9 cellular contexts compared by ENCODE assay signal in genomic region chr10:30591249-30591670, GRCh38. TPM values are rescaled to one million over a fixed set of nuclear protein-coding genes. Genes with fewer than 3 reads are reported as not detected.
DNase-seq lines count a peak whose midpoint lies in the region; ATAC-seq, FAIRE-seq and TF ChIP-seq lines count a peak whose summit lies in the region.
"Had no signal": no experiment of that assay in that cellular context is flagged by ENCODE, and none has a peak within 500 bp of the region (broad histone marks: within the 10 kb centered on the region; RNA-seq: fewer than 3 reads in every experiment).

No MANE protein-coding gene starts in this region.

- H3K36me3 ChIP-seq in CD8-positive, alpha-beta memory T cell (ENCODE audit: insufficient read depth, low read length), result no peaks in the 10 kb centered on the region
- H3K36me3 ChIP-seq in OCI-LY7 (ENCODE audit: insufficient read depth, low read length) (no peaks in the 10 kb centered on the region), trophoblast cell (ENCODE audit: control insufficient read depth in 1 of 2, insufficient read depth in 2 of 2, low read length in 2 of 2) (no peaks in the 10 kb centered on the region)

- no peak overlapping the region for H3K23ac ChIP-seq in trophoblast cell (ENCODE audit: low read length)

- no peak for ATAC-seq in HG03097 (IDR thresholded peaks at IDR 0.05; ENCODE audit: low FRiP score, unreplicated experiment)
- ATAC-seq in GM18870 (IDR thresholded peaks at IDR 0.05; ENCODE audit: unreplicated experiment), result no peak

- H3K27me3 ChIP-seq in CD8-positive, alpha-beta memory T cell (ENCODE audit: insufficient read depth, low read length, poor library complexity, severe bottlenecking), result no peaks in the 10 kb centered on the region
- H3K27me3 ChIP-seq in trophoblast cell (ENCODE audit: insufficient read depth, low read length), result no peaks in the 10 kb centered on the region

- BruUV-seq in OCI-LY7 (replicated peaks; lab: Mats Ljungman, UMichigan), result no TSS peak

- H3K9me2 ChIP-seq in OCI-LY7 (ENCODE audit: insufficient read depth, low read length), result no peaks in the 10 kb centered on the region

- H3K4ac ChIP-seq in trophoblast cell (ENCODE audit: low read depth, low read length), result no peak overlapping the region

- no peak overlapping the region for H4K12ac ChIP-seq in trophoblast cell (ENCODE audit: low read depth, low read length)

- FAIRE-seq in H54 (lab: Jason Lieb, UNC), result peak; percentile 52

- H3K27ac Mint-ChIP-seq in CD8-positive, alpha-beta memory T cell, result peak overlapping the region in 1 of 8 donors; percentile 52

- TF ChIP-seq POLR2A in H54 (IDR thresholded peaks at IDR 0.05; ENCODE audit: low read depth, low read length), result no peak

- no peak overlapping the region for H3K4me3 ChIP-seq in CD8-positive, alpha-beta memory T cell (ENCODE audit: low read length)
- H3K4me3 ChIP-seq in OCI-LY7 (ENCODE audit: low read depth, low read length, poor library complexity, severe bottlenecking), result no peak overlapping the region
- no peak overlapping the region for H3K4me3 ChIP-seq in trophoblast cell (ENCODE audit: low read depth, low read length)
- H3K4me3 ChIP-seq: SK-N-MC had no signal

- H2BK5ac ChIP-seq in trophoblast cell (ENCODE audit: low read depth, low read length, poor library complexity), result no peak overlapping the region

- H4K8ac ChIP-seq in trophoblast cell (ENCODE audit: low read depth, low read length), result no peak overlapping the region

- H3K36me3 Mint-ChIP-seq in CD8-positive, alpha-beta memory T cell, result no peaks in the 10 kb centered on the region

- no peaks in the 10 kb centered on the region for H3K79me1 ChIP-seq in trophoblast cell (ENCODE audit: low read length)

- H3K4me2 ChIP-seq in OCI-LY7 (ENCODE audit: low read length) (peak overlapping the region; percentile 22; the same call in 1 of the 2 replicates), trophoblast cell (ENCODE audit: low read length) (no peak overlapping the region)

- H3K27ac ChIP-seq in CD8-positive, alpha-beta memory T cell (ENCODE audit: low read depth, low read length), result no peak overlapping the region
- H3K27ac ChIP-seq in OCI-LY7 (ENCODE audit: low read depth, low read length, poor library complexity, severe bottlenecking) (no peak overlapping the region), trophoblast cell (ENCODE audit: low read depth, low read length) (no peak overlapping the region)
- H3K27ac ChIP-seq: SK-N-MC had no signal

- H3K9ac ChIP-seq in trophoblast cell (ENCODE audit: low read length), result no peak overlapping the region

- H2AK5ac ChIP-seq in trophoblast cell (ENCODE audit: low read length), result no peak overlapping the region

- no peak overlapping the region for H2BK120ac ChIP-seq in trophoblast cell (ENCODE audit: insufficient read depth, low read length, poor library complexity)

- peak; percentile 97 for TF ChIP-seq CTCF in OCI-LY7 (conservative IDR thresholded peaks at IDR 0.05; ENCODE audit: low read length)

- no peak overlapping the region for H2BK12ac ChIP-seq in trophoblast cell (ENCODE audit: low read length)

- no peak overlapping the region for H3K4me3 Mint-ChIP-seq in CD8-positive, alpha-beta memory T cell

- no peaks in the 10 kb centered on the region for H3K9me3 Mint-ChIP-seq in CD8-positive, alpha-beta memory T cell

- H3K14ac ChIP-seq in trophoblast cell (ENCODE audit: low read length), result no peak overlapping the region

- POLR2A ChIA-PET in CD8-positive, alpha-beta memory T cell (lab: Charles Lee), result interaction anchor here (0.6 kb wide), 1 partner anchor 573 kb away, joined by 3 read pairs; no protein-coding TSS in a partner anchor
- POLR2A ChIA-PET in OCI-LY7 (lab: Charles Lee), result interaction anchor here (0.5 to 1.2 kb wide), 10 partner anchors 12 to 602 kb away, joined by 3 to 4 read pairs (median 3); partner anchors contain the start of gene LYZL2

- intact Hi-C loops in OCI-LY7 (cut with micrococcal nuclease; ENCODE audit: unreplicated experiment), result loop anchor here (1.0 to 10.0 kb wide), 5 partner anchors 56 to 596 kb away; no protein-coding TSS in a partner anchor

- CTCF ChIA-PET in CD8-positive, alpha-beta memory T cell (lab: Charles Lee), result interaction anchor here (0.7 to 8.8 kb wide), 32 partner anchors 9 to 934 kb away, joined by 3 to 153 read pairs (median 4); no protein-coding TSS in a partner anchor
- CTCF ChIA-PET in OCI-LY7 (lab: Charles Lee; ENCODE audit: unreplicated experiment), result interaction anchor here (0.5 to 1.9 kb wide), 11 partner anchors 10 to 241 kb away, joined by 3 to 6 read pairs (median 3); no protein-coding TSS in a partner anchor

- no peaks in the 10 kb centered on the region for H3K79me2 ChIP-seq in OCI-LY7 (ENCODE audit: insufficient read depth, low read depth, low read length)
- no peaks in the 10 kb centered on the region for H3K79me2 ChIP-seq in trophoblast cell (ENCODE audit: control insufficient read depth, insufficient read depth, low read length, poor library complexity)

- no peaks in the 10 kb centered on the region for H4K20me1 ChIP-seq in OCI-LY7 (ENCODE audit: insufficient read depth, low read length)

- no peak overlapping the region for H4K91ac ChIP-seq in trophoblast cell (ENCODE audit: low read depth, low read length)

- H3K9me3 ChIP-seq in CD8-positive, alpha-beta memory T cell (ENCODE audit: low read length), result no peaks in the 10 kb centered on the region
- H3K9me3 ChIP-seq in OCI-LY7 (ENCODE audit: low read length) (no peaks in the 10 kb centered on the region), trophoblast cell (ENCODE audit: insufficient read depth, low read depth, low read length) (no peaks in the 10 kb centered on the region)

- H2AFZ ChIP-seq in OCI-LY7 (ENCODE audit: low read length) (0 out of 2 replicates have a peak overlapping the region, but pooled peaks have one; percentile 27), trophoblast cell (ENCODE audit: insufficient read depth, low read length, poor library complexity) (no peak overlapping the region)

- DNase-seq in CD8-positive, alpha-beta memory T cell, result peak; percentile 14 to 54 (median 43)
- DNase-seq in H54 (ENCODE audit: insufficient read length, low spot score) (no peak), OCI-LY7 (ENCODE audit: low spot score) (peak; percentile 64), germinal center (ENCODE audit: low spot score) (peak; percentile 48), trophoblast cell (peak; percentile 67 to 85)
- DNase-seq in activated T-helper 9 cell treated with anti-CD3 and anti-CD28 coated beads, Interleukin-2, amount 50 U/mL, for 16 hours (ENCODE audit: low read depth), result peak; percentile 9

- no peaks in the 10 kb centered on the region for H3K4me1 ChIP-seq in CD8-positive, alpha-beta memory T cell (ENCODE audit: insufficient read depth, low read length)
- H3K4me1 ChIP-seq in OCI-LY7 (ENCODE audit: insufficient read depth, low read length, poor library complexity, severe bottlenecking), result peaks cover 14% of the 10 kb centered on the region
- H3K4me1 ChIP-seq in trophoblast cell (ENCODE audit: control insufficient read depth in 1 of 2, insufficient read depth in 2 of 2, low read length in 2 of 2), result no peaks in the 10 kb centered on the region

- H3K18ac ChIP-seq in trophoblast cell (ENCODE audit: low read length), result no peak overlapping the region

- peaks cover 5 to 19% of the 10 kb centered on the region in 2 donors for H3K27me3 Mint-ChIP-seq in CD8-positive, alpha-beta memory T cell

- H3K4me1 Mint-ChIP-seq in CD8-positive, alpha-beta memory T cell, result no peaks in the 10 kb centered on the region

- no CpG with 5 or more reads among the region's 5 CpGs for WGBS in trophoblast cell (ENCODE audit: extremely low coverage, insufficient coverage, insufficient read length)

RNA-seq across cellular contexts. Expression of gene LYZL2, which starts 38.3 kb away (rescaled TPM):
- not detected for total RNA-seq in CD8-positive, alpha-beta memory T cell
- not detected for polyA plus RNA-seq in CD8-positive, alpha-beta memory T cell
- not detected in 2 replicates for total RNA-seq in OCI-LY7 (2014; rRNA removed; shearing (Covaris generic))
- total RNA-seq in OCI-LY7 (2022), result not detected in 2 replicates
- not detected in 2 replicates for polyA plus RNA-seq in trophoblast cell (2013)
